27 cellular contexts compared by ENCODE assay signal in the genomic region with DNA sequence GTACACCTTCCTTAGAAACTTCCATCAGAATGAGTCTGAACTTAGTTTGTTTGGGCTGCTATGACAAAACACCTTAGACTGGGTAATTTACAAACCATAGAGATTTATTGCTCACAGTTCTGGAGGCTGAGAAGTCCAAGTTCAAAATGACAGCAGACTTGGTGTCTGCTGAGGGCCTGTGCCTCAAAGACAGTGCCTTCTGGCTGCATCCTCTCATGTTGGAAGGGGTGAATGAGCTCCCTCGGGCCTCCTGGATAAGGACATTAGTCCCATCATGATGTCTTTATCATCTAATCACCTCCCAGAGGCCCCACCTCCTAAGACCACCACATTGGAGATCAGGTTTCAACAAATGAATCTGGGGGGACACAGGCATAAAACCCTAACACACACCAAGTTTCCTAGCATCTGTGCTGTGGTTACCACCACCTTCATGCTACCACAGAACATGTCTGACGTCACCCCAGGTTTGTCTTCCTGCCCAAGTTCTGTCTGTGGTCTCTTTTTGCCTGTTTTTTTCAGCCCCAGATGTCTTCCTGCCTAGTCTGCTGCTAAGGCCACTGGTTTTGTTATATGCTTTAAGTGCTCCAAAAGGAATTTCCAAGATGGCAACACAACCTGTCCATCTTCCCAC.
DNase-seq lines count a peak whose midpoint lies in the region; ATAC-seq, FAIRE-seq and TF ChIP-seq lines count a peak whose summit lies in the region.
"Had no signal": no experiment of that assay in that cellular context is flagged by ENCODE, and none has a peak within 500 bp of the region (broad histone marks: within the 10 kb centered on the region; RNA-seq: fewer than 3 reads in every experiment).

No MANE protein-coding gene starts in this region.

- no peak overlapping the region for H3K4me3 Mint-ChIP-seq in activated naive CD8-positive, alpha-beta T cell treated with anti-CD3 and anti-CD28 coated beads, Interleukin-2, amount 50 U/mL, for 24 hours
- H3K4me3 Mint-ChIP-seq: central memory CD8-positive, alpha-beta T cell; effector memory CD8-positive, alpha-beta T cell; IgD-negative memory B cell; immature natural killer cell; nephron had no signal

- H3K9ac ChIP-seq in HepG2 (ENCODE audit: insufficient read depth, low read depth, low read length) = no peak overlapping the region

- no peaks in the 10 kb centered on the region for H3K79me2 ChIP-seq in HepG2 (ENCODE audit: insufficient read depth, low read length)

- peaks cover 6% of the 10 kb centered on the region for H3K27me3 Mint-ChIP-seq in activated naive CD8-positive, alpha-beta T cell treated with anti-CD3 and anti-CD28 coated beads, Interleukin-2, amount 50 U/mL, for 24 hours
- H3K27me3 Mint-ChIP-seq: IgD-negative memory B cell had no signal

- no peaks in the 10 kb centered on the region for H3K36me3 Mint-ChIP-seq in activated naive CD8-positive, alpha-beta T cell treated with anti-CD3 and anti-CD28 coated beads, Interleukin-2, amount 50 U/mL, for 24 hours (ENCODE audit: low read depth)

- H3K9me3 ChIP-seq in HepG2 (ENCODE audit: low read length) (no peaks in the 10 kb centered on the region), right lobe of liver (no peaks in the 10 kb centered on the region), thymus (ENCODE audit: control insufficient read depth) (peaks cover 2% of the 10 kb centered on the region)
- H3K9me3 ChIP-seq: adrenal gland, mucosa of descending colon, thoracic aorta had no signal

- H3K27ac ChIP-seq in HepG2 (ENCODE audit: extremely low read length, insufficient read depth, low read length) = no peak overlapping the region
- no peak overlapping the region for H3K27ac ChIP-seq in right lobe of liver
- peak overlapping the region; percentile 84 for H3K27ac ChIP-seq in thymus (ENCODE audit: low read depth)
- H3K27ac ChIP-seq: 22Rv1, adrenal gland, SK-N-MC, thoracic aorta had no signal

- no TSS peak for BruUV-seq in HepG2 (replicated peaks; lab: Mats Ljungman, UMichigan)

- TF ChIP-seq EP300 in HepG2 (IDR thresholded peaks at IDR 0.05; ENCODE audit: low read depth in 2 of 2, low read length in 2 of 2) (no peak), HepG2 (CRISPR knock-in tag; IDR thresholded peaks at IDR 0.05; ENCODE audit: borderline replicate concordance) (no peak)

- peaks cover 14% of the 10 kb centered on the region for H3K4me1 Mint-ChIP-seq in activated naive CD8-positive, alpha-beta T cell treated with anti-CD3 and anti-CD28 coated beads, Interleukin-2, amount 50 U/mL, for 24 hours
- H3K4me1 Mint-ChIP-seq: immature natural killer cell had no signal

- no peak for TF ChIP-seq CTCF in HepG2 (CRISPR knock-in tag; IDR thresholded peaks at IDR 0.05)
- no peak for TF ChIP-seq CTCF in right lobe of liver (IDR thresholded peaks at IDR 0.05)

- FAIRE-seq in HepG2 (lab: Jason Lieb, UNC) = no peak
- FAIRE-seq: urothelium cell line had no signal

- DNase-seq in NK-92 treated with Interleukin-12 subunit alpha and Interleukin-12 subunit beta, amount 100 ng/mL, for 24 hours (lab: John Stamatoyannopoulos, UW) = peak; percentile 29
- no peak for DNase-seq in NK-92 (lab: John Stamatoyannopoulos, UW; ENCODE audit: unreplicated experiment)
- DNase-seq in HepG2 (ENCODE audit: low spot score) = no peak
- DNase-seq in right lobe of liver = no peak
- peak; percentile 5 for DNase-seq in activated naive CD8-positive, alpha-beta T cell treated with anti-CD3 and anti-CD28 coated beads, Interleukin-2, amount 50 U/mL, for 24 hours
- DNase-seq: activated effector memory CD4-positive, alpha-beta T cell treated with Interleukin-2 at 50 U/mL for 16 hours; adrenal gland; C1 segment of cervical spinal cord; left cardiac atrium; mucosa of descending colon; NCI-H1092 treated with DMSO at 0.1 percent for 48 hours; NCI-H187 treated with DMSO at 0.1 percent for 48 hours; NCI-H524; PC-3; stimulated activated naive CD4-positive, alpha-beta T cell treated with Interleukin-2 at 50 U/mL for 16 hours had no signal

- H3K27me3 ChIP-seq in HepG2 (ENCODE audit: control insufficient read depth in 1 of 2, insufficient read depth in 2 of 2, low read length in 2 of 2) (peaks cover 1 to 23% of the 10 kb centered on the region in 2 experiments; a peak in 3 of 5 replicates), right lobe of liver (no peaks in the 10 kb centered on the region), thymus (ENCODE audit: control insufficient read depth, insufficient read depth) (no peaks in the 10 kb centered on the region)
- H3K27me3 ChIP-seq: adrenal gland had no signal

- CTCF ChIA-PET in HepG2 (lab: Yijun Ruan, JAX; ENCODE audit: low intra/inter-chr PET ratio, low total read pairs) = no interaction called here

- H3K9me3 Mint-ChIP-seq in activated naive CD8-positive, alpha-beta T cell treated with anti-CD3 and anti-CD28 coated beads, Interleukin-2, amount 50 U/mL, for 24 hours = no peaks in the 10 kb centered on the region
- H3K9me3 Mint-ChIP-seq: central memory CD8-positive, alpha-beta T cell; nephron had no signal

- intact Hi-C loops in HepG2 (cut with micrococcal nuclease; ENCODE audit: unreplicated experiment) (no loop called here), right lobe of liver (cut with DNase I) (no loop called here)

- in situ Hi-C loops in HepG2 (cut with HindIII; ENCODE audit: extremely low pct_ligation_motif_present, low pct_unique_long_range_greater_than_20kb) = no loop called here

- H3K4me3 ChIP-seq in HepG2 (replicated peaks in 1 of 3; ENCODE audit: insufficient read depth in 1 of 3, low read depth in 2 of 3, low read length in 3 of 3) (no peak overlapping the region), right lobe of liver (no peak overlapping the region), thymus (ENCODE audit: low read length) (no peak overlapping the region)
- H3K4me3 ChIP-seq: adrenal gland, mucosa of descending colon, SK-N-MC, thoracic aorta had no signal

- POLR2A ChIA-PET in HepG2 (lab: Yijun Ruan, JAX) = no interaction called here

- H3K4me1 ChIP-seq in HepG2 (ENCODE audit: insufficient read depth, low read length) (no peaks in the 10 kb centered on the region), right lobe of liver (no peaks in the 10 kb centered on the region), thymus (ENCODE audit: control insufficient read depth, insufficient read depth, low read length) (peaks cover 6% of the 10 kb centered on the region)
- H3K4me1 ChIP-seq: adrenal gland had no signal

- TF ChIP-seq RAD21 in HepG2 (CRISPR knock-in tag; IDR thresholded peaks at IDR 0.05) = no peak

- H2AFZ ChIP-seq in HepG2 (ENCODE audit: low read length) = no peak overlapping the region

- H4K20me1 ChIP-seq in HepG2 (ENCODE audit: insufficient read depth, low read length) = no peaks in the 10 kb centered on the region

- no peak for ATAC-seq in HepG2
- ATAC-seq in right lobe of liver = no peak
- ATAC-seq in activated naive CD8-positive, alpha-beta T cell treated with anti-CD3 and anti-CD28 coated beads, Interleukin-2, amount 50 U/mL, for 24 hours = peak; percentile 42
- ATAC-seq in HG03196 (IDR thresholded peaks at IDR 0.05; ENCODE audit: unreplicated experiment) = no peak
- no peak for ATAC-seq in HG03139 (IDR thresholded peaks at IDR 0.05; ENCODE audit: unreplicated experiment)
- ATAC-seq: effector memory CD8-positive, alpha-beta T cell; left cardiac atrium; mucosa of descending colon; PC-3 had no signal

- H3K4me2 ChIP-seq in HepG2 (ENCODE audit: low read depth, low read length) = no peak overlapping the region

- H3K27ac Mint-ChIP-seq in activated naive CD8-positive, alpha-beta T cell treated with anti-CD3 and anti-CD28 coated beads, Interleukin-2, amount 50 U/mL, for 24 hours = no peak overlapping the region
- H3K27ac Mint-ChIP-seq: effector memory CD8-positive, alpha-beta T cell; IgD-negative memory B cell; immature natural killer cell; nephron had no signal

- H3K36me3 ChIP-seq in HepG2 (replicated peaks in 1 of 2; ENCODE audit: control insufficient read depth in 1 of 2, insufficient read depth in 2 of 2, low read length in 2 of 2) (no peaks in the 10 kb centered on the region), right lobe of liver (no peaks in the 10 kb centered on the region), thymus (ENCODE audit: control insufficient read depth, insufficient read depth) (no peaks in the 10 kb centered on the region)
- H3K36me3 ChIP-seq: adrenal gland, thoracic aorta had no signal

- 7% methylated on average over 1 of the region's 2 CpGs for WGBS in HepG2 (ENCODE audit: low lambda C conversion rate)
- WGBS in right lobe of liver (ENCODE audit: insufficient coverage, low coverage, low lambda C conversion rate, missing lambda C conversion rate) = 29% methylated on average over 2 of the region's 2 CpGs
- WGBS in thymus = 37% methylated on average over 2 of the region's 2 CpGs

- TF ChIP-seq POLR2A in HepG2 (IDR thresholded peaks at IDR 0.05; ENCODE audit: insufficient read depth in 1 of 2, low read depth in 2 of 2, low read length in 2 of 2) = no peak
- no peak for TF ChIP-seq POLR2A in right lobe of liver (IDR thresholded peaks at IDR 0.05)

TF ChIP-seq in HepG2, 621 proteins besides CTCF, POLR2A, EP300 and RAD21:
- peak; percentile 84 for TF ChIP-seq CREB1 (IDR thresholded peaks at IDR 0.05)
- no peak for TF ChIP-seq CREB1 (CRISPR knock-in tag; IDR thresholded peaks at IDR 0.05)
- TF ChIP-seq ATF7 (IDR thresholded peaks at IDR 0.05) = peak; percentile 73
- TF ChIP-seq ATF7 (CRISPR knock-in tag; IDR thresholded peaks at IDR 0.05) = no peak
- no peak for TF ChIP-seq ZNF530 (CRISPR knock-in tag; IDR thresholded peaks at IDR 0.05; ENCODE audit: low read depth)
- TF ChIP-seq, protein P1, sequence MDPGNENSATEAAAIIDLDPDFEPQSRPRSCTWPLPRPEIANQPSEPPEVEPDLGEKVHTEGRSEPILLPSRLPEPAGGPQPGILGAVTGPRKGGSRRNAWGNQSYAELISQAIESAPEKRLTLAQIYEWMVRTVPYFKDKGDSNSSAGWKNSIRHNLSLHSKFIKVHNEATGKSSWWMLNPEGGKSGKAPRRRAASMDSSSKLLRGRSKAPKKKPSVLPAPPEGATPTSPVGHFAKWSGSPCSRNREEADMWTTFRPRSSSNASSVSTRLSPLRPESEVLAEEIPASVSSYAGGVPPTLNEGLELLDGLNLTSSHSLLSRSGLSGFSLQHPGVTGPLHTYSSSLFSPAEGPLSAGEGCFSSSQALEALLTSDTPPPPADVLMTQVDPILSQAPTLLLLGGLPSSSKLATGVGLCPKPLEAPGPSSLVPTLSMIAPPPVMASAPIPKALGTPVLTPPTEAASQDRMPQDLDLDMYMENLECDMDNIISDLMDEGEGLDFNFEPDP (CRISPR knock-in tag; conservative IDR thresholded peaks at IDR 0.05) = no peak

Comparison
In these comparisons a context has a peak if more than half of its experiments do, and no peak if none do; other contexts are left out.
1. DNase-seq: peak in NK-92 treated with Interleukin-12 subunit alpha and Interleukin-12 subunit beta, amount 100 ng/mL, for 24 hours (single experiment) and activated naive CD8-positive, alpha-beta T cell treated with anti-CD3 and anti-CD28 coated beads, Interleukin-2, amount 50 U/mL, for 24 hours (single experiment); none in NK-92 (single experiment), HepG2 (single experiment) and right lobe of liver (0 of 3).